8 cellular contexts compared by ENCODE assay signal in genomic region chr4:177309525-177310371, GRCh38. TPM values are rescaled to one million over a fixed set of nuclear protein-coding genes. Genes with fewer than 3 reads are reported as not detected.
A peak's percentile ranks its signal among the peaks of the same experiment; 100 is the strongest.
DNase-seq lines count a peak whose midpoint lies in the region; ATAC-seq lines count a peak whose summit lies in the region.

A gene with protein sequence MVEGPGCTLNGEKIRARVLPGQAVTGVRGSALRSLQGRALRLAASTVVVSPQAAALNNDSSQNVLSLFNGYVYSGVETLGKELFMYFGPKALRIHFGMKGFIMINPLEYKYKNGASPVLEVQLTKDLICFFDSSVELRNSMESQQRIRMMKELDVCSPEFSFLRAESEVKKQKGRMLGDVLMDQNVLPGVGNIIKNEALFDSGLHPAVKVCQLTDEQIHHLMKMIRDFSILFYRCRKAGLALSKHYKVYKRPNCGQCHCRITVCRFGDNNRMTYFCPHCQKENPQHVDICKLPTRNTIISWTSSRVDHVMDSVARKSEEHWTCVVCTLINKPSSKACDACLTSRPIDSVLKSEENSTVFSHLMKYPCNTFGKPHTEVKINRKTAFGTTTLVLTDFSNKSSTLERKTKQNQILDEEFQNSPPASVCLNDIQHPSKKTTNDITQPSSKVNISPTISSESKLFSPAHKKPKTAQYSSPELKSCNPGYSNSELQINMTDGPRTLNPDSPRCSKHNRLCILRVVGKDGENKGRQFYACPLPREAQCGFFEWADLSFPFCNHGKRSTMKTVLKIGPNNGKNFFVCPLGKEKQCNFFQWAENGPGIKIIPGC (plus strand): TSS chr4:177309874. CDS start chr4:177309954, 80 bp downstream.

- peak; percentile 98 for DNase-seq in AG20443 (ENCODE audit: low spot score)
- peak; percentile 64 for DNase-seq in NCI-H446 treated with DMSO at 0.1 percent for 48 hours (lab: John Stamatoyannopoulos, UW)
- DNase-seq in cerebellum (ENCODE audit: low spot score): peak; percentile 89
- DNase-seq in kidney tubule cell (ENCODE audit: low spot score): peak; percentile 89
- DNase-seq in stimulated activated CD4-positive, alpha-beta T cell treated with anti-CD3 and anti-CD28 coated beads, Interleukin-1b, Interleukin-23, amount 100 ng/mL, for 24 hours (ENCODE audit: low read depth in 4 of 4, low spot score in 1 of 4): peak; percentile 94 to 97 (median 94)

- ATAC-seq in GM19035 (IDR thresholded peaks at IDR 0.05; ENCODE audit: unreplicated experiment) (peak; percentile 90), HG03342 (IDR thresholded peaks at IDR 0.05; ENCODE audit: unreplicated experiment) (peak; percentile 91)
- ATAC-seq in activated CD4-positive, CD25-positive, alpha-beta regulatory T cell treated with anti-CD3 and anti-CD28 coated beads, Interleukin-2, amount 50 U/mL, for 24 hours: peak; percentile 70 to 80

RNA-seq across cellular contexts. Expression of the gene that starts here (rescaled TPM):
- total RNA-seq in cerebellum: 6.2 TPM

Comparison
In these comparisons a context has a peak if more than half of its experiments do, and no peak if none do; other contexts are left out.
1. Peak in every context shown above with its lines: DNase-seq and ATAC-seq.